Comparison of ENCODE assay signal across 8 cellular contexts in genomic region chr10:132961-133898, GRCh38. TPM values are rescaled to one million over a fixed set of nuclear protein-coding genes. Genes with fewer than 3 reads are reported as not detected.
DNase-seq lines count a peak whose midpoint lies in the region; ATAC-seq and TF ChIP-seq lines count a peak whose summit lies in the region.

No MANE protein-coding gene starts in this region.

- H3K9me2 ChIP-seq in MM.1S (replicated peaks; ENCODE audit: insufficient read depth, low read length): no peaks in the 10 kb centered on the region

- no peaks in the 10 kb centered on the region for H3K27me3 ChIP-seq in MM.1S (replicated peaks; ENCODE audit: insufficient read depth, low read length)
- H3K27me3 ChIP-seq in adrenal gland: no peaks in the 10 kb centered on the region

- H3K27me3 Mint-ChIP-seq in chondrocyte (ENCODE audit: low read depth) (no peaks in the 10 kb centered on the region), nephron (ENCODE audit: low read depth) (no peaks in the 10 kb centered on the region)

- TF ChIP-seq CTCF in MM.1S (IDR thresholded peaks at IDR 0.05; ENCODE audit: low read length) (no peak), chondrocyte (IDR thresholded peaks at IDR 0.05) (no peak), nephron (IDR thresholded peaks at IDR 0.05; ENCODE audit: unreplicated experiment in 3 of 3) (no peak), omental fat pad (IDR thresholded peaks at IDR 0.05) (no peak), adrenal gland (IDR thresholded peaks at IDR 0.05) (no peak)

- peak; percentile 91 for DNase-seq in EH (ENCODE audit: low read depth)
- DNase-seq in MM.1S: no peak
- no peak for DNase-seq in chondrocyte (ENCODE audit: low spot score)
- no peak for DNase-seq in omental fat pad (ENCODE audit: low spot score)
- no peak for DNase-seq in adrenal gland

- H3K36me3 ChIP-seq in MM.1S (replicated peaks; ENCODE audit: insufficient read depth, low read length) (no peaks in the 10 kb centered on the region), adrenal gland (replicated peaks in 1 of 2) (no peaks in the 10 kb centered on the region)

- H3K4me2 ChIP-seq in MM.1S (ENCODE audit: low read depth, low read length): peak overlapping the region; percentile 88

- H3F3A ChIP-seq in MM.1S (ENCODE audit: insufficient read depth, low read length): peaks cover 7% of the 10 kb centered on the region; the same call in 1 of the 2 replicates

- H3K4me3 ChIP-seq in MM.1S (ENCODE audit: low read length) (no peak overlapping the region), adrenal gland (peak overlapping the region in 1 of 4 donors; percentile 82)

- peaks cover 16% of the 10 kb centered on the region for H3K4me1 ChIP-seq in MM.1S (ENCODE audit: low read length)
- H3K4me1 ChIP-seq in adrenal gland (replicated peaks in 1 of 2): peaks cover 14 to 29% of the 10 kb centered on the region in 2 donors

- ATAC-seq in HG03025 (IDR thresholded peaks at IDR 0.05; ENCODE audit: low FRiP score, unreplicated experiment): no peak
- no peak for ATAC-seq in GM18505 (IDR thresholded peaks at IDR 0.05; ENCODE audit: unreplicated experiment)
- ATAC-seq in omental fat pad (ENCODE audit: low FRiP score): no peak

- H3K27ac ChIP-seq in MM.1S (ENCODE audit: low read length) (no peak overlapping the region), adrenal gland (no peak overlapping the region)

- no peaks in the 10 kb centered on the region for H3K36me3 Mint-ChIP-seq in chondrocyte (ENCODE audit: low read depth)
- H3K36me3 Mint-ChIP-seq in nephron (ENCODE audit: low read depth): no peaks in the 10 kb centered on the region

- H3K27ac Mint-ChIP-seq in chondrocyte (ENCODE audit: unreplicated experiment) (peak overlapping the region; percentile 83), nephron (peak overlapping the region; percentile 96 to 99 (median 98))

- H3K4me3 Mint-ChIP-seq in chondrocyte (ENCODE audit: unreplicated experiment) (peak overlapping the region; percentile 76), nephron (peak overlapping the region; percentile 83 to 97 (median 96))

- no peaks in the 10 kb centered on the region for H3K9me3 Mint-ChIP-seq in chondrocyte (ENCODE audit: low read depth)
- no peaks in the 10 kb centered on the region for H3K9me3 Mint-ChIP-seq in nephron

- H4K20me1 ChIP-seq in MM.1S (ENCODE audit: insufficient read depth, low read length): peaks cover 6% of the 10 kb centered on the region; the same call in 1 of the 2 replicates

- TF ChIP-seq POLR2A in GM18505 (IDR thresholded peaks at IDR 0.05; ENCODE audit: borderline replicate concordance, extremely low read depth, insufficient read depth, insufficient read length): no peak
- peak in 1 of 2 donors; percentile 36 for TF ChIP-seq POLR2A in adrenal gland (IDR thresholded peaks at IDR 0.05)

- H3K4me1 Mint-ChIP-seq in chondrocyte (ENCODE audit: low read depth) (peaks cover 45% of the 10 kb centered on the region), nephron (peaks cover 41% of the 10 kb centered on the region)

- intact Hi-C loops in adrenal gland (cut with DNase I): no loop called here

- H3K9me3 ChIP-seq in MM.1S (replicated peaks; ENCODE audit: insufficient read depth, low read length) (no peaks in the 10 kb centered on the region), adrenal gland (replicated peaks in 1 of 3) (no peaks in the 10 kb centered on the region)

- WGBS in adrenal gland, 4 donors: 76 to 82% (median 79%) methylated on average over 10 of the region's 10 CpGs

- H3K79me2 ChIP-seq in MM.1S (ENCODE audit: low read length): peaks cover 24% of the 10 kb centered on the region

- H3K9ac ChIP-seq in MM.1S (ENCODE audit: low read length): no peak overlapping the region

- H2AFZ ChIP-seq in MM.1S (ENCODE audit: low read length): no peak overlapping the region

RNA-seq across cellular contexts. Expression of gene ZMYND11, which starts 2.0 kb away (rescaled TPM):
- total RNA-seq in chondrocyte (72.0 to 74.2 TPM (median 73.6 TPM) in 3 replicates), omental fat pad (10 to 100 TPM; 59.5 to 69.8 (median 66.3) TPM), adrenal gland (100 to 1,000 TPM in 1 of 8 donors, 10 to 100 TPM in 7; 39.5 to 153 (median 64.2) TPM)
- 10 to 100 TPM; 23.6 to 82.4 (median 26.3) TPM for polyA plus RNA-seq in adrenal gland
